Comparison of ENCODE assay signal across 14 cellular contexts in genomic region chr11:55726715-55727324, GRCh38. TPM values are rescaled to one million over a fixed set of nuclear protein-coding genes. Genes with fewer than 3 reads are reported as not detected.
A peak's percentile ranks its signal among the peaks of the same experiment; 100 is the strongest.
DNase-seq lines count a peak whose midpoint lies in the region; ATAC-seq, FAIRE-seq and TF ChIP-seq lines count a peak whose summit lies in the region.
"Had no signal": no experiment of that assay in that cellular context is flagged by ENCODE, and none has a peak within 500 bp of the region (broad histone marks: within the 10 kb centered on the region; RNA-seq: fewer than 3 reads in every experiment).

No MANE protein-coding gene starts in this region.

- no peaks in the 10 kb centered on the region for H3K36me3 ChIP-seq in H1 (ENCODE audit: control insufficient read depth in 2 of 4, insufficient read depth in 4 of 4, low read length in 3 of 4)

- H3K9me3 Mint-ChIP-seq in Calu3 (ENCODE audit: low read depth, unreplicated experiment), result peaks cover 4% of the 10 kb centered on the region

- no peaks in the 10 kb centered on the region for H3K79me1 ChIP-seq in H1 (ENCODE audit: low read depth, low read length)

- ATAC-seq in HG03442 (IDR thresholded peaks at IDR 0.05; ENCODE audit: unreplicated experiment), result no peak
- ATAC-seq: right cardiac atrium had no signal

- H3K14ac ChIP-seq in H1 (ENCODE audit: insufficient read length), result no peak overlapping the region

- no peak overlapping the region for H3K18ac ChIP-seq in H1 (ENCODE audit: extremely low read depth, low read length)

- TF ChIP-seq EP300 in H1 (IDR thresholded peaks at IDR 0.05; ENCODE audit: borderline replicate concordance in 1 of 2, low read depth in 2 of 2, low read length in 2 of 2), result no peak

- no peak overlapping the region for H2AFZ ChIP-seq in H1 (ENCODE audit: low read length)

- H4K5ac ChIP-seq in H1 (ENCODE audit: insufficient read length, low read depth, low read length), result no peak overlapping the region

- no peak overlapping the region for H3K56ac ChIP-seq in H1 (replicated peaks; ENCODE audit: insufficient read length, low read depth, low read length)

- POLR2A ChIA-PET in H1 (lab: Charles Lee; ENCODE audit: partially characterized antibody), result no interaction called here

- H3K4ac ChIP-seq in H1 (replicated peaks; ENCODE audit: insufficient read length, low read depth, low read length), result no peak overlapping the region

- no peak overlapping the region for H3K4me3 Mint-ChIP-seq in Calu3 (ENCODE audit: low read depth, unreplicated experiment)
- H3K4me3 Mint-ChIP-seq: activated CD4-positive, alpha-beta memory T cell treated with anti-CD3 and anti-CD28 coated beads, Interleukin-2, amount 10 ng/mL, durations not matched to agents 7 days and 5 days had no signal

- no TSS peak for BruUV-seq in Calu3 (replicated peaks; lab: Mats Ljungman, UMichigan)

- H3K9ac ChIP-seq in H1 (replicated peaks in 1 of 4; ENCODE audit: extremely low read depth in 1 of 4, low read depth in 3 of 4, low read length in 3 of 4), result no peak overlapping the region

- no peak overlapping the region for H3K4me2 ChIP-seq in H1 (ENCODE audit: insufficient read depth in 1 of 2, low read depth in 2 of 2, low read length in 2 of 2)

- 21% methylated on average over 5 of the region's 5 CpGs; no CpG with 5 or more reads in 1 of the 2 experiments for WGBS in H1 (ENCODE audit: extremely low coverage in 1 of 2, insufficient coverage in 1 of 2, insufficient read length in 1 of 2, insufficient replicate concordance in 2 of 2, low coverage in 1 of 2, low lambda C conversion rate in 2 of 2, missing lambda C conversion rate in 1 of 2), 2 experiments

- H2BK5ac ChIP-seq in H1 (ENCODE audit: low read depth, low read length), result no peak overlapping the region

- no peak overlapping the region for H3K27ac ChIP-seq in H1 (ENCODE audit: low read depth, low read length)

- DNase-seq in D721Med (ENCODE audit: insufficient read length, low spot score) (no peak), GM12891 (ENCODE audit: insufficient read length, low spot score) (no peak), NB4 (ENCODE audit: low read depth) (peak; percentile 25), H1 (ENCODE audit: low read depth in 1 of 2, low spot score in 2 of 2) (peak in 1 of 2 experiments; percentile 63), Calu3 (no peak), NCI-H1694 treated with DMSO at 0.1 percent for 48 hours (lab: John Stamatoyannopoulos, UW) (no peak)
- DNase-seq: activated CD4-positive, alpha-beta memory T cell treated with anti-CD3 and anti-CD28 coated beads, Interleukin-2, amount 10 ng/mL, durations not matched to agents 7 days and 5 days; aorta; NCI-H1105 treated with DMSO at 0.1 percent for 48 hours; NCI-H510A; right cardiac atrium; stimulated activated CD4-positive, alpha-beta T cell treated with anti-CD3 and anti-CD28 coated beads, Interleukin-2, amount 100 ng/mL, for 24 hours had no signal

- TF ChIP-seq POLR2A in GM12891 (IDR thresholded peaks at IDR 0.05; ENCODE audit: low read depth, low read length), result no peak
- TF ChIP-seq POLR2A in NB4 (IDR thresholded peaks at IDR 0.05; ENCODE audit: extremely low read depth, insufficient read length), result no peak
- TF ChIP-seq POLR2A in H1 (IDR thresholded peaks at IDR 0.05; ENCODE audit: control extremely low read depth in 1 of 2, low read depth in 2 of 2, low read length in 2 of 2), result no peak

- no peak overlapping the region for H2BK12ac ChIP-seq in H1 (ENCODE audit: low read depth, low read length)

- no peak overlapping the region for H2BK120ac ChIP-seq in H1 (replicated peaks; ENCODE audit: low read depth, low read length)

- H3K27ac Mint-ChIP-seq in Calu3 (ENCODE audit: unreplicated experiment), result no peak overlapping the region
- H3K27ac Mint-ChIP-seq: activated CD4-positive, alpha-beta memory T cell treated with anti-CD3 and anti-CD28 coated beads, Interleukin-2, amount 10 ng/mL, durations not matched to agents 7 days and 5 days had no signal

- no peak overlapping the region for H3K4me3 ChIP-seq in NB4 (ENCODE audit: low read depth, low read length)
- no peak overlapping the region for H3K4me3 ChIP-seq in H1 (ENCODE audit: extremely low read depth in 1 of 4, insufficient read depth in 2 of 4, low read depth in 3 of 4, low read length in 4 of 4)

- H3K23ac ChIP-seq in H1 (ENCODE audit: insufficient read length), result no peak overlapping the region

- no peak overlapping the region for H2BK20ac ChIP-seq in H1 (ENCODE audit: low read length)

- no peaks in the 10 kb centered on the region for H4K20me1 ChIP-seq in H1 (replicated peaks in 1 of 2; ENCODE audit: control insufficient read depth in 1 of 2, insufficient read depth in 2 of 2, low read length in 2 of 2)

- H4K8ac ChIP-seq in H1 (ENCODE audit: extremely low read depth, insufficient read depth, low read length), result no peak overlapping the region

- no peaks in the 10 kb centered on the region for H3K27me3 ChIP-seq in H1 (replicated peaks in 1 of 4; ENCODE audit: control insufficient read depth in 3 of 4, extremely low read depth in 1 of 4, insufficient read depth in 3 of 4, low read length in 3 of 4)

- CTCF ChIA-PET in H1 (lab: Charles Lee; ENCODE audit: partially characterized antibody), result no interaction called here
- CTCF ChIA-PET in Calu3 (lab: Charles Lee), result no interaction called here

- no peak overlapping the region for H4K91ac ChIP-seq in H1 (replicated peaks; ENCODE audit: insufficient read length, low read length)

- no peak overlapping the region for H2AK5ac ChIP-seq in H1 (ENCODE audit: low read depth, low read length)

- no peaks in the 10 kb centered on the region for H3K4me1 ChIP-seq in H1 (replicated peaks in 1 of 4; ENCODE audit: control insufficient read depth in 3 of 4, insufficient read depth in 4 of 4, low read length in 3 of 4)

- H3K23me2 ChIP-seq in H1 (ENCODE audit: low read depth, low read length), result no peaks in the 10 kb centered on the region

- peak; percentile 15 for TF ChIP-seq CTCF in D721Med (IDR thresholded peaks at IDR 0.05; ENCODE audit: insufficient read depth, missing control alignments)
- TF ChIP-seq CTCF in NB4 (IDR thresholded peaks at IDR 0.05; ENCODE audit: low read depth, low read length), result peak; percentile 38
- peak in 2 of 3 experiments; percentile 31 to 42; a peak in 2 of 4 replicates for TF ChIP-seq CTCF in H1 (IDR thresholded peaks at IDR 0.05; ENCODE audit: control extremely low read depth in 1 of 3, insufficient read depth in 1 of 3, low read depth in 1 of 3, low read length in 3 of 3)
- TF ChIP-seq CTCF in Calu3 (IDR thresholded peaks at IDR 0.05; ENCODE audit: unreplicated experiment), result no peak

- peak; percentile 11 to 24; a peak in 1 of 4 replicates for TF ChIP-seq RAD21 in H1 (IDR thresholded peaks at IDR 0.05 in 1 of 2, conservative IDR thresholded peaks at IDR 0.05 in 1 of 2; ENCODE audit: low read depth in 2 of 2, low read length in 2 of 2)

- H3K79me2 ChIP-seq in H1 (ENCODE audit: control insufficient read depth in 1 of 2, insufficient read depth in 2 of 2, low read length in 2 of 2), result no peaks in the 10 kb centered on the region

- FAIRE-seq in D721Med (lab: Jason Lieb, UNC) (no peak), GM12891 (lab: Jason Lieb, UNC) (peak; percentile 20), H1 (lab: Jason Lieb, UNC) (peak; percentile 39)

- no peaks in the 10 kb centered on the region for H3K27me3 Mint-ChIP-seq in Calu3 (ENCODE audit: unreplicated experiment)
- H3K27me3 Mint-ChIP-seq: activated CD4-positive, alpha-beta memory T cell treated with anti-CD3 and anti-CD28 coated beads, Interleukin-2, amount 10 ng/mL, durations not matched to agents 7 days and 5 days had no signal

- intact Hi-C loops in Calu3 (cut with micrococcal nuclease; ENCODE audit: unreplicated experiment), result no loop called here

- H3K9me3 ChIP-seq in H1 (ENCODE audit: insufficient read depth in 2 of 2, low read depth in 1 of 2, low read length in 1 of 2), result peaks cover 53 to 56% of the 10 kb centered on the region in 2 experiments

- H2BK15ac ChIP-seq in H1 (ENCODE audit: low read length), result no peak overlapping the region

- no peaks in the 10 kb centered on the region for H3K4me1 Mint-ChIP-seq in Calu3 (ENCODE audit: low read depth, unreplicated experiment)
- H3K4me1 Mint-ChIP-seq: activated CD4-positive, alpha-beta memory T cell treated with anti-CD3 and anti-CD28 coated beads, Interleukin-2, amount 10 ng/mL, durations not matched to agents 7 days and 5 days had no signal

- no peaks in the 10 kb centered on the region for H3K36me3 Mint-ChIP-seq in Calu3 (ENCODE audit: insufficient read depth, unreplicated experiment)

TF ChIP-seq in GM12891, 5 proteins besides CTCF, POLR2A, EP300 and RAD21:
- TF ChIP-seq PAX5 (IDR thresholded peaks at IDR 0.05; ENCODE audit: insufficient read depth, low read length, severe bottlenecking) (no peak), TAF1 (IDR thresholded peaks at IDR 0.05; ENCODE audit: low read depth, low read length) (no peak), POU2F2 (IDR thresholded peaks at IDR 0.05; ENCODE audit: low read depth, low read length) (no peak), POLR2AphosphoS5 (IDR thresholded peaks at IDR 0.05; ENCODE audit: low read depth, low read length) (no peak), SPI1 (IDR thresholded peaks at IDR 0.05; ENCODE audit: low read depth, low read length) (no peak)

TF ChIP-seq in H1, 55 proteins besides CTCF, POLR2A, EP300 and RAD21:
- peak; percentile 77 for TF ChIP-seq TEAD4 (IDR thresholded peaks at IDR 0.05; ENCODE audit: low read depth, low read length)
- TF ChIP-seq USF2 (IDR thresholded peaks at IDR 0.05; ENCODE audit: low read length), result peak; percentile 29; the same call in 1 of the 2 replicates
- no peak for TF ChIP-seq SIN3A (conservative IDR thresholded peaks at IDR 0.05 in 1 of 2, IDR thresholded peaks at IDR 0.05 in 1 of 2; ENCODE audit: low read depth in 1 of 2, low read length in 2 of 2)
- TF ChIP-seq BRCA1 (IDR thresholded peaks at IDR 0.05; ENCODE audit: low read depth, low read length), result no peak

RNA-seq across cellular contexts. Expression of gene OR5D13, which starts 46.4 kb away (rescaled TPM):
- not detected for polyA plus RNA-seq in GM12891 (2012; ENCODE audit: low read depth, missing spikeins)
- total RNA-seq in H1 (2021; fragmentation: NEBNext Ultra II Directional; extraction: Animal tissue kit (Norgen Biotek cat#: 25700)), result not detected in 2 replicates
- not detected in 2 replicates for polyA plus RNA-seq in H1 (2011; rRNA removed)
- not detected for polyA plus RNA-seq in H1 (2011; cell fraction: cytosol; rRNA removed)
- polyA plus RNA-seq in H1 (2011; cell fraction: nucleus; rRNA removed), result not detected
- not detected in 4 replicates for polyA plus RNA-seq in H1 (2012, experiment 1 of 2)
- not detected for polyA plus RNA-seq in H1 (2012, experiment 2 of 2)
- not detected for polyA plus RNA-seq in H1 (2013, experiment 1 of 2)
- not detected for polyA plus RNA-seq in H1 (2013, experiment 2 of 2)
- not detected in 2 replicates for polyA minus RNA-seq in H1 (2011; rRNA and poly(A)+ RNA removed)
- polyA minus RNA-seq in H1 (2011; cell fraction: cytosol; rRNA and poly(A)+ RNA removed), result not detected
- not detected for polyA minus RNA-seq in H1 (2011; cell fraction: nucleus; rRNA and poly(A)+ RNA removed)
- total RNA-seq in Calu3 (2022), result not detected in 2 replicates
- total RNA-seq: activated CD4-positive, alpha-beta memory T cell treated with anti-CD3 and anti-CD28 coated beads, Interleukin-2, amount 10 ng/mL, durations not matched to agents 7 days and 5 days; aorta; right cardiac atrium had no signal
- polyA plus RNA-seq: aorta, right cardiac atrium, thymus had no signal
